In the genomic region with DNA sequence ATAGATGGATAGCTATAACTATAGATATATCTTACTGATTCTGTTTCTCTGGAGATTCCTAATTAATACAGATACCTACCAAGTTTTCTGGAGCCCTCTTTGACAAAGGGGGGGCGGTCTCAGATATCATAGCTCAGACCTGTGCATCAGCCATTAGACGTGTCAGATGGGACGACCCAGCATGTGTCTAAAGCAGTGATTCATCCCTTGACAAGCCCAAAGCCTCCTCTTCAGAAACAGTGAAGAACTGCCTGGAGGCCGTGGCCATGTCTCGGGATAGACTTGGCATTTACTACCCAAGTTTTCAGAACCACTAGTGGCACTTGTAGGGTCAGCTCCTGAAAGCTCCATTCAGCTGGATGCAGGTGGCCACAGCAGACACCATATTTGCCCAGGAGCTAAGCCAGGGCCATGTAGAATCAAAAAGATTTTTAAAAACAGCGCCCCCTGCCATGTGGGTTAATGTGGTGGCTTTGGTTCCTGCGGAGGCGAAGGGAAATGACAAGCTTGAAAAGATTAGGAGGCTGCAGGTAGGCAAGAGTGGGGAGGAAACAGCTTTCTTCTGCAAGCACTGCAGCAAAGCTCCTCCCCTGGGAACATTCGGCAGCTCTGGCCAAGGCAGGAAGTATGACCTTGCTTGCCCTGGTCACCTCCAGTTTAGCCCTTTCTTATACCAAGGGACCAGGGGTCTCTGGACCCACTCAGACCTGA, we compare ENCODE assay signal across 14 cellular contexts.
DNase-seq lines count a peak whose midpoint lies in the region; ATAC-seq, FAIRE-seq and TF ChIP-seq lines count a peak whose summit lies in the region.
"Had no signal": no experiment of that assay in that cellular context is flagged by ENCODE, and none has a peak within 500 bp of the region (broad histone marks: within the 10 kb centered on the region; RNA-seq: fewer than 3 reads in every experiment).

No MANE protein-coding gene starts in this region.

- H3K9me3 ChIP-seq in DOHH2 (ENCODE audit: control insufficient read depth, insufficient read depth, low read length) (no peaks in the 10 kb centered on the region), OCI-LY1 (ENCODE audit: low read length) (no peaks in the 10 kb centered on the region)
- H3K9me3 ChIP-seq: Caco-2, colonic mucosa, neutrophil, vagina had no signal

- FAIRE-seq in GM12892 (lab: Jason Lieb, UNC): no peak

- H3K9me3 Mint-ChIP-seq in natural killer cell treated with Interleukin-12 subunit alpha and Interleukin-12 subunit beta and Interleukin-15 and Interleukin-18, amount 100 ng/mL, for 72 hours: no peaks in the 10 kb centered on the region

- TF ChIP-seq CTCF in 22Rv1 (IDR thresholded peaks at IDR 0.05) (peak; percentile 65), DOHH2 (IDR thresholded peaks at IDR 0.05; ENCODE audit: low read depth, low read length, poor library complexity, severe bottlenecking) (peak; percentile 71), OCI-LY1 (IDR thresholded peaks at IDR 0.05; ENCODE audit: low read length) (peak; percentile 41), epithelial cell of esophagus (IDR thresholded peaks at IDR 0.05; ENCODE audit: insufficient read depth, low read depth, low read length, missing control alignments) (peak; percentile 20)

- H3K27ac ChIP-seq in 22Rv1 (no peak overlapping the region), DOHH2 (ENCODE audit: low read depth, low read length) (no peak overlapping the region), OCI-LY1 (ENCODE audit: low read depth, low read length, poor library complexity, severe bottlenecking) (no peak overlapping the region)
- H3K27ac ChIP-seq: colonic mucosa, neutrophil, vagina had no signal

- H3K4me2 ChIP-seq in DOHH2 (ENCODE audit: low read length): no peak overlapping the region
- no peak overlapping the region for H3K4me2 ChIP-seq in OCI-LY1 (ENCODE audit: low read length)

- peaks cover 7 to 9% of the 10 kb centered on the region in 2 donors for H3K27me3 Mint-ChIP-seq in natural killer cell treated with Interleukin-12 subunit alpha and Interleukin-12 subunit beta and Interleukin-15 and Interleukin-18, amount 100 ng/mL, for 72 hours

- peaks cover 53% of the 10 kb centered on the region for H3K4me1 ChIP-seq in DOHH2 (ENCODE audit: control insufficient read depth, low read length)
- no peaks in the 10 kb centered on the region for H3K4me1 ChIP-seq in OCI-LY1 (ENCODE audit: insufficient read depth, low read length, severe bottlenecking)
- H3K4me1 ChIP-seq: Caco-2, colonic mucosa, vagina had no signal

- no peak overlapping the region for H3K9ac ChIP-seq in OCI-LY1 (ENCODE audit: low read length)

- no peak overlapping the region for H3K27ac Mint-ChIP-seq in natural killer cell treated with Interleukin-12 subunit alpha and Interleukin-12 subunit beta and Interleukin-15 and Interleukin-18, amount 100 ng/mL, for 72 hours

- H3K27me3 ChIP-seq in DOHH2 (ENCODE audit: control insufficient read depth, low read length) (no peaks in the 10 kb centered on the region), OCI-LY1 (ENCODE audit: insufficient read depth, low read length) (no peaks in the 10 kb centered on the region; the same call in 1 of the 2 replicates)
- H3K27me3 ChIP-seq: colonic mucosa, vagina had no signal

- H3K36me3 Mint-ChIP-seq in natural killer cell treated with Interleukin-12 subunit alpha and Interleukin-12 subunit beta and Interleukin-15 and Interleukin-18, amount 100 ng/mL, for 72 hours: no peaks in the 10 kb centered on the region

- TF ChIP-seq POLR2A in GM12892 (IDR thresholded peaks at IDR 0.05; ENCODE audit: low read depth, low read length): no peak

- H3K36me3 ChIP-seq in DOHH2 (ENCODE audit: control insufficient read depth, low read length) (no peaks in the 10 kb centered on the region), OCI-LY1 (ENCODE audit: insufficient read depth, low read length) (no peaks in the 10 kb centered on the region)
- H3K36me3 ChIP-seq: colonic mucosa, neutrophil, vagina had no signal

- peak; percentile 52 for DNase-seq in epithelial cell of esophagus (ENCODE audit: low read depth)
- no peak for DNase-seq in GM12892 (ENCODE audit: insufficient read length)
- DNase-seq in natural killer cell treated with Interleukin-12 subunit alpha and Interleukin-12 subunit beta and Interleukin-15 and Interleukin-18, amount 100 ng/mL, for 72 hours (ENCODE audit: low spot score): no peak
- no peak for DNase-seq in COLO668 (lab: John Stamatoyannopoulos, UW; ENCODE audit: unreplicated experiment)
- DNase-seq: activated effector memory CD4-positive, alpha-beta T cell treated with anti-CD3 and anti-CD28 coated beads, Interleukin-2, amount 50 U/mL, for 16 hours; colonic mucosa; NCI-H345 had no signal

- H3F3A ChIP-seq in DOHH2 (ENCODE audit: control insufficient read depth, insufficient read depth) (peaks cover 14% of the 10 kb centered on the region), OCI-LY1 (ENCODE audit: insufficient read depth, low read length) (no peaks in the 10 kb centered on the region)

- ATAC-seq in natural killer cell treated with Interleukin-12 subunit alpha and Interleukin-12 subunit beta and Interleukin-15 and Interleukin-18, amount 100 ng/mL, for 72 hours: no peak
- ATAC-seq in GM18511 (IDR thresholded peaks at IDR 0.05; ENCODE audit: unreplicated experiment): no peak

- peaks cover 0 to 4% of the 10 kb centered on the region in 2 donors for H3K4me1 Mint-ChIP-seq in natural killer cell treated with Interleukin-12 subunit alpha and Interleukin-12 subunit beta and Interleukin-15 and Interleukin-18, amount 100 ng/mL, for 72 hours (ENCODE audit: low read depth in 2 of 2)

- H4K20me1 ChIP-seq in DOHH2 (ENCODE audit: control insufficient read depth, insufficient read depth, low read depth, low read length): no peaks in the 10 kb centered on the region
- H4K20me1 ChIP-seq in OCI-LY1 (ENCODE audit: insufficient read depth, low read length): no peaks in the 10 kb centered on the region

- no peak overlapping the region for H3K4me3 ChIP-seq in DOHH2 (ENCODE audit: low read length)
- no peak overlapping the region for H3K4me3 ChIP-seq in OCI-LY1 (ENCODE audit: low read depth, low read length, poor library complexity, severe bottlenecking)
- no peak overlapping the region for H3K4me3 ChIP-seq in epithelial cell of esophagus (ENCODE audit: low read length)
- H3K4me3 ChIP-seq: colonic mucosa, vagina had no signal

- no peak overlapping the region for H3K4me3 Mint-ChIP-seq in natural killer cell treated with Interleukin-12 subunit alpha and Interleukin-12 subunit beta and Interleukin-15 and Interleukin-18, amount 100 ng/mL, for 72 hours

- no peak overlapping the region for H2AFZ ChIP-seq in OCI-LY1 (ENCODE audit: low read length)

- H3K79me2 ChIP-seq in DOHH2 (ENCODE audit: control insufficient read depth, low read length) (no peaks in the 10 kb centered on the region), OCI-LY1 (ENCODE audit: insufficient read depth, low read length) (no peaks in the 10 kb centered on the region)

- H3K9me2 ChIP-seq in DOHH2 (replicated peaks; ENCODE audit: control insufficient read depth, low read length): no peaks in the 10 kb centered on the region
- H3K9me2 ChIP-seq in OCI-LY1 (ENCODE audit: low read depth, low read length): no peaks in the 10 kb centered on the region

Comparison
In these comparisons a context has a peak if more than half of its experiments do, and no peak if none do; other contexts are left out.
1. CTCF ChIP-seq: peak in every context shown above with its lines; median percentile 71 in DOHH2; 65 in 22Rv1; 41 in OCI-LY1; 20 in epithelial cell of esophagus.